15 cellular contexts compared by ENCODE assay signal in genomic region chr10:4062751-4063150, GRCh38.
"Had no signal": no experiment of that assay in that cellular context is flagged by ENCODE, and none has a peak within 500 bp of the region (broad histone marks: within the 10 kb centered on the region; RNA-seq: fewer than 3 reads in every experiment).

No MANE protein-coding gene starts in this region.

- H3K27ac ChIP-seq: foreskin keratinocyte, lower lobe of right lung, ovary had no signal

- H3K4me3 ChIP-seq: lower lobe of right lung, ovary had no signal

- H3K36me3 ChIP-seq: lower lobe of right lung, ovary had no signal

- H3K9me3 ChIP-seq: lower lobe of right lung, ovary had no signal

- H3K27me3 ChIP-seq: foreskin keratinocyte, ovary had no signal

- DNase-seq: activated CD4-positive, alpha-beta T cell treated with anti-CD3 and anti-CD28 coated beads, Interleukin-2, amount 50 U/mL, for 1 hour; activated naive CD4-positive, alpha-beta T cell treated with anti-CD3 and anti-CD28 coated beads for 36 hours; activated naive CD8-positive, alpha-beta T cell treated with anti-CD3 and anti-CD28 coated beads, Interleukin-2, amount 50 U/mL, for 24 hours; foreskin keratinocyte; head of caudate nucleus; left cardiac atrium; lower lobe of right lung; midbrain; ovary; stimulated activated CD4-positive, alpha-beta T cell treated with anti-CD3 and anti-CD28 coated beads, Interleukin-2, amount 100 ng/mL, for 48 hours; T-helper 1 cell; T1000 had no signal

- ATAC-seq: activated CD4-positive, CD25-positive, alpha-beta regulatory T cell treated with anti-CD3 and anti-CD28 coated beads, Interleukin-2, amount 50 U/mL, for 24 hours; activated naive CD8-positive, alpha-beta T cell treated with anti-CD3 and anti-CD28 coated beads, Interleukin-2, amount 50 U/mL, for 24 hours; activated T-helper 17 cell treated with anti-CD3 and anti-CD28 coated beads, Interleukin-2, amount 50 U/mL, for 72 hours; foreskin keratinocyte; stimulated activated memory B cell treated with anti-CD40 and anti-IgM and Interleukin-4, amounts not matched to agents 10 μg/mL and 1 μg/mL and 100 μg/mL, for 72 hours had no signal
